8 cellular contexts compared by ENCODE assay signal in genomic region chr7:138980575-138981285, GRCh38. TPM values are rescaled to one million over a fixed set of nuclear protein-coding genes. Genes with fewer than 3 reads are reported as not detected.
DNase-seq lines count a peak whose midpoint lies in the region; ATAC-seq and TF ChIP-seq lines count a peak whose summit lies in the region.

No MANE protein-coding gene starts in this region.

- H2AFZ ChIP-seq in ACC112 (ENCODE audit: low read length, unreplicated experiment), result peak overlapping the region; percentile 87

- H3K9me3 Mint-ChIP-seq in osteocyte (ENCODE audit: unreplicated experiment), result no peaks in the 10 kb centered on the region

- H3K79me2 ChIP-seq in ACC112 (ENCODE audit: control insufficient read depth, insufficient read depth, low read length, unreplicated experiment), result no peaks in the 10 kb centered on the region

- no peak for TF ChIP-seq CTCF in epithelial cell of proximal tubule (conservative IDR thresholded peaks at IDR 0.05; ENCODE audit: low read depth, low read length)
- no peak for TF ChIP-seq CTCF in osteocyte (IDR thresholded peaks at IDR 0.05)

- DNase-seq in SK-N-MC (ENCODE audit: low read depth, low spot score) (no peak), epithelial cell of proximal tubule (ENCODE audit: low read depth) (no peak), osteocyte (ENCODE audit: extremely low spot score, unreplicated experiment) (no peak), NCI-H524 treated with DMSO at 0.1 percent for 48 hours (lab: John Stamatoyannopoulos, UW) (no peak), SIG-M5 (lab: John Stamatoyannopoulos, UW) (no peak)

- no peak overlapping the region for H3K27ac ChIP-seq in ACC112 (ENCODE audit: low read depth, low read length)
- H3K27ac ChIP-seq in SK-N-MC, result no peak overlapping the region

- H3K36me3 Mint-ChIP-seq in osteocyte (ENCODE audit: unreplicated experiment), result no peaks in the 10 kb centered on the region

- H3K4me1 Mint-ChIP-seq in osteocyte (ENCODE audit: unreplicated experiment), result peaks cover 24% of the 10 kb centered on the region

- no peaks in the 10 kb centered on the region for H3K36me3 ChIP-seq in ACC112 (ENCODE audit: insufficient read depth, low read length)
- H3K36me3 ChIP-seq in SK-N-MC (ENCODE audit: insufficient read depth, low read length), result no peaks in the 10 kb centered on the region

- peak overlapping the region; percentile 89 for H3K4me3 Mint-ChIP-seq in osteocyte (ENCODE audit: unreplicated experiment)

- H3K4me3 ChIP-seq in ACC112 (ENCODE audit: low read depth, low read length), result peak overlapping the region; percentile 85
- H3K4me3 ChIP-seq in SK-N-MC, result peak overlapping the region; percentile 75
- H3K4me3 ChIP-seq in epithelial cell of proximal tubule (ENCODE audit: low read depth, low read length), result peak overlapping the region; percentile 71

- no peaks in the 10 kb centered on the region for H3K9me3 ChIP-seq in SK-N-MC (ENCODE audit: low read depth, low read length)

- peaks cover 13% of the 10 kb centered on the region for H3K27me3 ChIP-seq in ACC112 (ENCODE audit: insufficient read depth, low read length)

- H3K9ac ChIP-seq in SK-N-MC (ENCODE audit: insufficient read length), result no peak overlapping the region

- H3K27ac Mint-ChIP-seq in osteocyte (ENCODE audit: unreplicated experiment), result peak overlapping the region; percentile 36

- ATAC-seq in GM18519 (IDR thresholded peaks at IDR 0.05; ENCODE audit: low FRiP score, unreplicated experiment), result peak; percentile 29
- ATAC-seq in HG03095 (IDR thresholded peaks at IDR 0.05; ENCODE audit: unreplicated experiment), result peak; percentile 43

- H3K27me3 Mint-ChIP-seq in osteocyte (ENCODE audit: unreplicated experiment), result peaks cover 18% of the 10 kb centered on the region

- peaks cover 10% of the 10 kb centered on the region for H3K4me1 ChIP-seq in ACC112 (ENCODE audit: control insufficient read depth, insufficient read depth, low read length, unreplicated experiment)

RNA-seq across cellular contexts. Expression of gene KIAA1549, which starts 0.5 kb away (rescaled TPM):
- total RNA-seq in epithelial cell of proximal tubule (1.8 and 4.3 TPM in 2 replicates), osteocyte (12.2 and 12.8 TPM in 2 replicates)

RNA-seq across cellular contexts. Expression of gene ZC3HAV1L, which starts 55.1 kb away (rescaled TPM):
- total RNA-seq in epithelial cell of proximal tubule (15.8 and 39.3 TPM in 2 replicates), osteocyte (not detected in 2 replicates)

Comparison
In these comparisons a context has a peak if more than half of its experiments do, and no peak if none do; other contexts are left out.
1. RNA of gene ZC3HAV1L, which starts 55.1 kb away (total RNA-seq): 15.8 to 39.3 TPM in epithelial cell of proximal tubule; not detected in osteocyte; every median in the first group is over 10 times any median in the second.
2. Peak in every context shown above with its lines, with median percentiles within 50 percentile points of each other: H3K4me3 ChIP-seq.